9 cellular contexts compared by ENCODE assay signal in genomic region chr9:94603259-94603776, GRCh38. TPM values are rescaled to one million over a fixed set of nuclear protein-coding genes. Genes with fewer than 3 reads are reported as not detected.
DNase-seq lines count a peak whose midpoint lies in the region; ATAC-seq and TF ChIP-seq lines count a peak whose summit lies in the region.
"Had no signal": no experiment of that assay in that cellular context is flagged by ENCODE, and none has a peak within 500 bp of the region (broad histone marks: within the 10 kb centered on the region; RNA-seq: fewer than 3 reads in every experiment).

No MANE protein-coding gene starts in this region.

- H2BK12ac ChIP-seq in neuronal stem cell (ENCODE audit: low read length) = no peak overlapping the region

- no CpG with 5 or more reads among the region's 15 CpGs for WGBS in neuronal stem cell (ENCODE audit: extremely low coverage in 2 of 2, insufficient read length in 2 of 2, insufficient replicate concordance in 1 of 2), 2 donors

- H3K14ac ChIP-seq in neuronal stem cell (ENCODE audit: low read length) = no peak overlapping the region

- H3K4me1 ChIP-seq in neuronal stem cell (ENCODE audit: control insufficient read depth in 2 of 2, insufficient read depth in 1 of 2, low read depth in 1 of 2, low read length in 2 of 2) = peaks cover 5 to 11% of the 10 kb centered on the region in 2 donors

- no peak overlapping the region for H3K27ac ChIP-seq in neuronal stem cell (replicated peaks; ENCODE audit: low read length)

- no peaks in the 10 kb centered on the region for H3K9me3 Mint-ChIP-seq in stimulated activated naive CD8-positive, alpha-beta T cell treated with anti-CD3 and anti-CD28 coated beads, Interleukin-15, amount 100 ng/mL, for 72 hours
- H3K9me3 Mint-ChIP-seq: activated naive CD4-positive, alpha-beta T cell treated with anti-CD3 and anti-CD28 coated beads, Interleukin-2, amount 50 U/mL, for 24 hours had no signal

- H3K4me3 ChIP-seq in fibroblast of the aortic adventitia (ENCODE audit: low read depth, low read length) = no peak overlapping the region
- no peak overlapping the region for H3K4me3 ChIP-seq in neuronal stem cell (ENCODE audit: low read length in 2 of 2)

- no peaks in the 10 kb centered on the region for H3K79me1 ChIP-seq in neuronal stem cell (ENCODE audit: low read depth, low read length)

- no peak overlapping the region for H3K23ac ChIP-seq in neuronal stem cell (ENCODE audit: low read depth, low read length, poor library complexity)

- no peak overlapping the region for H3K4ac ChIP-seq in neuronal stem cell (ENCODE audit: low read length)

- H4K91ac ChIP-seq in neuronal stem cell (ENCODE audit: low read depth, low read length, poor library complexity) = no peak overlapping the region

- H3K18ac ChIP-seq in neuronal stem cell (ENCODE audit: low read length) = no peak overlapping the region

- H3K4me1 Mint-ChIP-seq in stimulated activated naive CD8-positive, alpha-beta T cell treated with anti-CD3 and anti-CD28 coated beads, Interleukin-15, amount 100 ng/mL, for 72 hours = peaks cover 11% of the 10 kb centered on the region

- no peaks in the 10 kb centered on the region for H3K36me3 ChIP-seq in neuronal stem cell (replicated peaks in 1 of 2; ENCODE audit: control insufficient read depth in 2 of 2, insufficient read depth in 2 of 2, low read length in 2 of 2)

- H2BK120ac ChIP-seq in neuronal stem cell (ENCODE audit: low read depth, low read length) = no peak overlapping the region

- no peak overlapping the region for H2AK5ac ChIP-seq in neuronal stem cell (ENCODE audit: low read depth, low read length)

- DNase-seq in DMS153 treated with DMSO at 0.1 percent for 48 hours (lab: John Stamatoyannopoulos, UW; ENCODE audit: unreplicated experiment) = peak; percentile 42
- peak; percentile 81 for DNase-seq in HPDE6-E6E7 (ENCODE audit: extremely low spot score)
- peak; percentile 61 for DNase-seq in OCI-M1 (lab: John Stamatoyannopoulos, UW)
- peak; percentile 85 to 87 for DNase-seq in activated T-cell treated with anti-CD3 and anti-CD28 coated beads, Interleukin-2, amount 50 U/mL, for 48 hours
- peak; percentile 65 for DNase-seq in fibroblast of the aortic adventitia (ENCODE audit: low read depth)
- peak; percentile 75 for DNase-seq in neuronal stem cell (ENCODE audit: low spot score)
- DNase-seq in stimulated activated naive CD8-positive, alpha-beta T cell treated with anti-CD3 and anti-CD28 coated beads, Interleukin-15, amount 100 ng/mL, for 72 hours = peak; percentile 68 to 69

- no peaks in the 10 kb centered on the region for H3K9me3 ChIP-seq in neuronal stem cell (replicated peaks in 1 of 2; ENCODE audit: control insufficient read depth in 2 of 2, insufficient read depth in 1 of 2, low read depth in 1 of 2, low read length in 2 of 2)

- no peak overlapping the region for H2BK15ac ChIP-seq in neuronal stem cell (ENCODE audit: low read length)

- peak; percentile 68 for TF ChIP-seq CTCF in fibroblast of the aortic adventitia (IDR thresholded peaks at IDR 0.05; ENCODE audit: insufficient read depth, low read length)

- H3K27me3 Mint-ChIP-seq in stimulated activated naive CD8-positive, alpha-beta T cell treated with anti-CD3 and anti-CD28 coated beads, Interleukin-15, amount 100 ng/mL, for 72 hours = peaks cover 13% of the 10 kb centered on the region
- H3K27me3 Mint-ChIP-seq: activated naive CD4-positive, alpha-beta T cell treated with anti-CD3 and anti-CD28 coated beads, Interleukin-2, amount 50 U/mL, for 24 hours had no signal

- H2BK5ac ChIP-seq in neuronal stem cell (ENCODE audit: low read length) = no peak overlapping the region

- peaks cover 0 to 23% (median 0%) of the 10 kb centered on the region in 3 experiments for H3K27me3 ChIP-seq in neuronal stem cell (ENCODE audit: control insufficient read depth in 3 of 3, insufficient read depth in 3 of 3, low read depth in 1 of 3, low read length in 3 of 3)

- no peak overlapping the region for H3K9ac ChIP-seq in neuronal stem cell (ENCODE audit: low read depth, low read length, poor library complexity)

- H3K4me2 ChIP-seq in neuronal stem cell (ENCODE audit: insufficient read depth, low read length, poor library complexity, severe bottlenecking) = no peak overlapping the region

- no peak overlapping the region for H4K8ac ChIP-seq in neuronal stem cell (ENCODE audit: low read depth, low read length)

- H3K27ac Mint-ChIP-seq in stimulated activated naive CD8-positive, alpha-beta T cell treated with anti-CD3 and anti-CD28 coated beads, Interleukin-15, amount 100 ng/mL, for 72 hours = no peak overlapping the region
- H3K27ac Mint-ChIP-seq: activated naive CD4-positive, alpha-beta T cell treated with anti-CD3 and anti-CD28 coated beads, Interleukin-2, amount 50 U/mL, for 24 hours had no signal

- peak overlapping the region; percentile 82 for H2AFZ ChIP-seq in neuronal stem cell (ENCODE audit: low read length)

- no peak overlapping the region for H3K4me3 Mint-ChIP-seq in stimulated activated naive CD8-positive, alpha-beta T cell treated with anti-CD3 and anti-CD28 coated beads, Interleukin-15, amount 100 ng/mL, for 72 hours
- H3K4me3 Mint-ChIP-seq: activated naive CD4-positive, alpha-beta T cell treated with anti-CD3 and anti-CD28 coated beads, Interleukin-2, amount 50 U/mL, for 24 hours had no signal

- peak; percentile 89 for ATAC-seq in stimulated activated naive CD8-positive, alpha-beta T cell treated with anti-CD3 and anti-CD28 coated beads, Interleukin-15, amount 100 ng/mL, for 72 hours
- no peak for ATAC-seq in HG02981 (IDR thresholded peaks at IDR 0.05; ENCODE audit: unreplicated experiment)

RNA-seq across cellular contexts. Expression of gene FBP2, which starts 9.7 kb away (rescaled TPM):
- total RNA-seq in fibroblast of the aortic adventitia (ENCODE audit: low replicate concordance) = not detected in 2 replicates
- polyA plus RNA-seq in neuronal stem cell (2013, experiment 1 of 2) = 0.03 TPM
- polyA plus RNA-seq in neuronal stem cell (2013, experiment 2 of 2) = not detected

RNA-seq across cellular contexts. Expression of gene FBP1, which starts 36.0 kb away (rescaled TPM):
- not detected in 2 replicates for total RNA-seq in fibroblast of the aortic adventitia (ENCODE audit: low replicate concordance)
- 0.45 TPM for polyA plus RNA-seq in neuronal stem cell (2013, experiment 1 of 2)
- 0.43 TPM for polyA plus RNA-seq in neuronal stem cell (2013, experiment 2 of 2)

RNA-seq across cellular contexts. Expression of gene PCAT7, which starts 48.4 kb away (rescaled TPM):
- 0.09 TPM in 1 of 2 replicates, not detected in the other for total RNA-seq in fibroblast of the aortic adventitia (ENCODE audit: low replicate concordance)
- 5.3 TPM for polyA plus RNA-seq in neuronal stem cell (2013, experiment 1 of 2)
- polyA plus RNA-seq in neuronal stem cell (2013, experiment 2 of 2) = 5.3 TPM
